16 cellular contexts compared by ENCODE assay signal in genomic region chr13:110348751-110349150, GRCh38. TPM values are rescaled to one million over a fixed set of nuclear protein-coding genes. Genes with fewer than 3 reads are reported as not detected.
DNase-seq lines count a peak whose midpoint lies in the region; FAIRE-seq and TF ChIP-seq lines count a peak whose summit lies in the region.
"Had no signal": no experiment of that assay in that cellular context is flagged by ENCODE, and none has a peak within 500 bp of the region (broad histone marks: within the 10 kb centered on the region; RNA-seq: fewer than 3 reads in every experiment).

No MANE protein-coding gene starts in this region.

- peaks cover 15% of the 10 kb centered on the region; the same call in 1 of the 2 replicates for H3K36me3 ChIP-seq in SJCRH30
- peaks cover 0 to 3% of the 10 kb centered on the region in 2 experiments for H3K36me3 ChIP-seq in endothelial cell of umbilical vein (ENCODE audit: control insufficient read depth in 2 of 2, extremely low read depth in 1 of 2, insufficient read depth in 2 of 2, low read length in 2 of 2)
- peaks cover 35% of the 10 kb centered on the region for H3K36me3 ChIP-seq in osteoblast (ENCODE audit: insufficient read depth, low read length)
- no peaks in the 10 kb centered on the region for H3K36me3 ChIP-seq in tibial artery
- H3K36me3 ChIP-seq: BE2C, HAP-1 had no signal

- H4K20me1 ChIP-seq in endothelial cell of umbilical vein (replicated peaks; ENCODE audit: control insufficient read depth, extremely low read depth, insufficient read depth, low read length) = peaks cover 4% of the 10 kb centered on the region
- H4K20me1 ChIP-seq in osteoblast (ENCODE audit: insufficient read depth, low read length) = peaks cover 29% of the 10 kb centered on the region

- H3K79me2 ChIP-seq in endothelial cell of umbilical vein (ENCODE audit: control insufficient read depth, insufficient read depth, low read length) (peaks cover 51% of the 10 kb centered on the region), osteoblast (ENCODE audit: insufficient read depth, low read length) (peaks cover 66% of the 10 kb centered on the region)

- FAIRE-seq in endothelial cell of umbilical vein (lab: Jason Lieb, UNC) = peak; percentile 49
- FAIRE-seq: K562 had no signal

- H3K4me3 ChIP-seq in SJCRH30 (no peak overlapping the region), endothelial cell of umbilical vein (replicated peaks in 1 of 3; ENCODE audit: insufficient read depth in 1 of 3, low read depth in 1 of 3, low read length in 3 of 3) (no peak overlapping the region), osteoblast (ENCODE audit: insufficient read depth, low read length) (no peak overlapping the region), tibial artery (no peak overlapping the region)
- H3K4me3 ChIP-seq: HAP-1, K562 had no signal

- H3K27ac ChIP-seq in SJCRH30 (peak overlapping the region; percentile 60), endothelial cell of umbilical vein (ENCODE audit: insufficient read depth, low read depth, low read length) (peak overlapping the region; percentile 61), osteoblast (ENCODE audit: low read depth, low read length) (peak overlapping the region; percentile 89), tibial artery (peak overlapping the region; percentile 92 to 93)

- no peak for TF ChIP-seq POLR2A in endothelial cell of umbilical vein (IDR thresholded peaks at IDR 0.05; ENCODE audit: low read depth, low read length)

- dilution Hi-C loops in endothelial cell of umbilical vein (cut with MboI; ENCODE audit: extremely low pct_ligation_motif_present, low sequenced_read_pairs) = no loop called here

- H3K9me1 ChIP-seq in endothelial cell of umbilical vein (replicated peaks; ENCODE audit: control insufficient read depth, extremely low read depth, insufficient read depth, low read length) = no peaks in the 10 kb centered on the region

- BruUV-seq in endothelial cell of umbilical vein (replicated peaks; lab: Mats Ljungman, UMichigan) = no TSS peak

- no peak for DNase-seq in SJCRH30
- no peak for DNase-seq in endothelial cell of umbilical vein (ENCODE audit: low read depth, low spot score)
- DNase-seq in osteoblast (ENCODE audit: insufficient read length, low spot score, missing footprints) = no peak
- DNase-seq in tibial artery = no peak
- no peak for DNase-seq in retina
- no peak for DNase-seq in T-helper 2 cell
- DNase-seq in dedifferentiated amniotic fluid mesenchymal stem cell (ENCODE audit: extremely low spot score) = no peak
- DNase-seq: activated T-cell treated with anti-CD3 and anti-CD28 coated beads, Interleukin-2, amount 50 U/mL, for 72 hours; BE2C; Calu3; head of caudate nucleus; immature natural killer cell; MV-4-11; stimulated activated naive CD4-positive, alpha-beta T cell treated with Interleukin-2 at 50 U/mL for 16 hours had no signal

- TF ChIP-seq CTCF in endothelial cell of umbilical vein (IDR thresholded peaks at IDR 0.05; ENCODE audit: extremely low read depth in 1 of 2, insufficient read depth in 1 of 2, low read depth in 1 of 2, low read length in 2 of 2) = no peak
- TF ChIP-seq CTCF in osteoblast (IDR thresholded peaks at IDR 0.05; ENCODE audit: extremely low read depth, low read depth, low read length) = no peak
- no peak for TF ChIP-seq CTCF in tibial artery (IDR thresholded peaks at IDR 0.05)

- H3K9me3 ChIP-seq in SJCRH30 (replicated peaks) (peaks cover 5% of the 10 kb centered on the region; the same call in 1 of the 2 replicates), endothelial cell of umbilical vein (replicated peaks; ENCODE audit: control insufficient read depth, insufficient read depth, low read length) (no peaks in the 10 kb centered on the region), osteoblast (ENCODE audit: low read depth, low read length) (no peaks in the 10 kb centered on the region), tibial artery (no peaks in the 10 kb centered on the region)
- H3K9me3 ChIP-seq: BE2C, HAP-1 had no signal

- H3K4me1 ChIP-seq in SJCRH30 (peaks cover 39% of the 10 kb centered on the region), endothelial cell of umbilical vein (ENCODE audit: control insufficient read depth, extremely low read depth, insufficient read depth, low read length) (peaks cover 33% of the 10 kb centered on the region), osteoblast (ENCODE audit: insufficient read depth, low read length) (peaks cover 25% of the 10 kb centered on the region), tibial artery (peaks cover 6 to 98% (median 57%) of the 10 kb centered on the region in 4 donors)
- H3K4me1 ChIP-seq: BE2C, HAP-1 had no signal

- CTCF ChIA-PET in endothelial cell of umbilical vein (lab: Charles Lee) = interaction anchor here (0.8 to 2.1 kb wide), 15 partner anchors 23 to 126 kb away, joined by 3 to 12 read pairs (median 5); partner anchors contain the start of genes COL4A1 and COL4A2

- no peak overlapping the region for H3K9ac ChIP-seq in endothelial cell of umbilical vein (replicated peaks; ENCODE audit: extremely low read depth, insufficient read depth, low read length)

- intact Hi-C loops in endothelial cell of umbilical vein (cut with micrococcal nuclease) (loop anchor here (1.0 to 10.0 kb wide), 6 partner anchors 29 to 366 kb away; partner anchors contain the start of genes COL4A1, COL4A2 and ING1), tibial artery (cut with DNase I; ENCODE audit: low total_unique reads) (loop anchor here (5.0 kb wide), 1 partner anchor 64 kb away; no protein-coding TSS in a partner anchor)

- H3K4me2 ChIP-seq in endothelial cell of umbilical vein (ENCODE audit: insufficient read depth, low read length) (peak overlapping the region; percentile 10), osteoblast (ENCODE audit: insufficient read depth, low read length) (no peak overlapping the region)

- H3K27me3 ChIP-seq in SJCRH30 (no peaks in the 10 kb centered on the region), endothelial cell of umbilical vein (ENCODE audit: control insufficient read depth in 2 of 2, insufficient read depth in 2 of 2, low read length in 2 of 2) (peaks cover 0 to 2% of the 10 kb centered on the region in 2 experiments), osteoblast (ENCODE audit: insufficient read depth, low read length) (no peaks in the 10 kb centered on the region), tibial artery (no peaks in the 10 kb centered on the region)

- H2AFZ ChIP-seq in endothelial cell of umbilical vein (ENCODE audit: low read depth, low read length) (no peak overlapping the region), osteoblast (ENCODE audit: low read length) (no peak overlapping the region)

- POLR2A ChIA-PET in endothelial cell of umbilical vein (lab: Charles Lee) = interaction anchor here (1.2 kb wide), 1 partner anchor 29 kb away, joined by 8 read pairs; no protein-coding TSS in a partner anchor

TF ChIP-seq in endothelial cell of umbilical vein, 7 proteins besides CTCF, POLR2A, EP300 and RAD21:
- no peak for TF ChIP-seq MAX (IDR thresholded peaks at IDR 0.05; ENCODE audit: insufficient read depth, insufficient read length)
- no peak for TF ChIP-seq POLR2AphosphoS5 (IDR thresholded peaks at IDR 0.05; ENCODE audit: insufficient read depth, low read depth, low read length)
- no peak for TF ChIP-seq FOS (IDR thresholded peaks at IDR 0.05; ENCODE audit: borderline replicate concordance, insufficient read depth, low read length)
- TF ChIP-seq JUN (IDR thresholded peaks at IDR 0.05; ENCODE audit: borderline replicate concordance, insufficient read depth, insufficient read length, low read depth) = no peak
- no peak for TF ChIP-seq GATA2 (IDR thresholded peaks at IDR 0.05; ENCODE audit: insufficient read depth, insufficient read length, low read depth, low read length)

RNA-seq across cellular contexts. Expression of gene COL4A2, which starts 41.7 kb away (rescaled TPM):
- total RNA-seq in SJCRH30 (2014; rRNA removed; shearing (Covaris generic)) = 251 and 258 TPM in 2 replicates
- total RNA-seq in endothelial cell of umbilical vein (792 and 935 TPM in 2 replicates), osteoblast (267 and 291 TPM in 2 replicates)
- polyA plus RNA-seq in endothelial cell of umbilical vein = 940 and 1,366 TPM in 2 replicates
- polyA plus RNA-seq in endothelial cell of umbilical vein (2011; cell fraction: cytosol; rRNA removed) = 563 and 570 TPM in 2 replicates
- polyA plus RNA-seq in endothelial cell of umbilical vein (2011; cell fraction: nucleus; rRNA removed) = 716 and 1,073 TPM in 2 replicates
- 398 and 736 TPM in 2 replicates for polyA plus RNA-seq in endothelial cell of umbilical vein (2012)
- 769 and 809 TPM in 2 replicates for polyA minus RNA-seq in endothelial cell of umbilical vein
- polyA minus RNA-seq in endothelial cell of umbilical vein (2011; cell fraction: cytosol; rRNA and poly(A)+ RNA removed) = 4.8 TPM
- 669 and 809 TPM in 2 replicates for polyA minus RNA-seq in endothelial cell of umbilical vein (2011; cell fraction: nucleus; rRNA and poly(A)+ RNA removed)
- total RNA-seq: activated T-cell treated with anti-CD3 and anti-CD28 coated beads, Interleukin-2, amount 50 U/mL, for 72 hours had no signal
- polyA plus RNA-seq: immature natural killer cell had no signal

RNA-seq across cellular contexts. Expression of gene COL4A1, which starts 41.8 kb away (rescaled TPM):
- 269 and 271 TPM in 2 replicates for total RNA-seq in SJCRH30 (2014; rRNA removed; shearing (Covaris generic))
- 1,119 and 1,341 TPM in 2 replicates for total RNA-seq in endothelial cell of umbilical vein
- polyA plus RNA-seq in endothelial cell of umbilical vein = 379 and 384 TPM in 2 replicates
- polyA plus RNA-seq in endothelial cell of umbilical vein (2011; cell fraction: cytosol; rRNA removed) = 305 and 353 TPM in 2 replicates
- 509 and 510 TPM in 2 replicates for polyA plus RNA-seq in endothelial cell of umbilical vein (2011; cell fraction: nucleus; rRNA removed)
- polyA plus RNA-seq in endothelial cell of umbilical vein (2012) = 493 and 639 TPM in 2 replicates
- 611 and 680 TPM in 2 replicates for polyA minus RNA-seq in endothelial cell of umbilical vein
- polyA minus RNA-seq in endothelial cell of umbilical vein (2011; cell fraction: cytosol; rRNA and poly(A)+ RNA removed) = 2.3 TPM
- polyA minus RNA-seq in endothelial cell of umbilical vein (2011; cell fraction: nucleus; rRNA and poly(A)+ RNA removed) = 490 and 493 TPM in 2 replicates
- 412 and 433 TPM in 2 replicates for total RNA-seq in osteoblast
- polyA plus RNA-seq: immature natural killer cell, K562 had no signal
